12 cellular contexts compared by ENCODE assay signal in genomic region chr5:124825250-124825982, GRCh38.
A peak's percentile ranks its signal among the peaks of the same experiment; 100 is the strongest.
DNase-seq lines count a peak whose midpoint lies in the region; ATAC-seq, FAIRE-seq and TF ChIP-seq lines count a peak whose summit lies in the region.
"Had no signal": no experiment of that assay in that cellular context is flagged by ENCODE, and none has a peak within 500 bp of the region (broad histone marks: within the 10 kb centered on the region; RNA-seq: fewer than 3 reads in every experiment).

No MANE protein-coding gene starts in this region.

- no peaks in the 10 kb centered on the region for H3K9me2 ChIP-seq in PC-3 (replicated peaks; ENCODE audit: low read length)

- no peaks in the 10 kb centered on the region for H3K27me3 ChIP-seq in PC-3 (ENCODE audit: low read length)
- H3K27me3 ChIP-seq: esophagus muscularis mucosa had no signal

- TF ChIP-seq POLR2A in A549 (IDR thresholded peaks at IDR 0.05; ENCODE audit: low read length), result no peak

- H3K27me3 Mint-ChIP-seq in natural killer cell treated with Interleukin-12 subunit alpha and Interleukin-12 subunit beta and Interleukin-15 and Interleukin-18, amount 100 ng/mL, for 72 hours, result peaks cover 0 to 3% of the 10 kb centered on the region in 2 donors
- H3K27me3 Mint-ChIP-seq: activated naive CD4-positive, alpha-beta T cell treated with anti-CD3 and anti-CD28 coated beads, Interleukin-2, amount 50 U/mL, for 24 hours had no signal

- H3K4me2 ChIP-seq in A549 (peak overlapping the region; percentile 14; the same call in 1 of the 3 replicates), PC-3 (ENCODE audit: low read length) (peak overlapping the region; percentile 32; the same call in 1 of the 2 replicates)

- 87% methylated on average over 5 of the region's 5 CpGs for WGBS in A549 (ENCODE audit: missing lambda C conversion rate)

- no peaks in the 10 kb centered on the region for H3K36me3 ChIP-seq in PC-3 (ENCODE audit: low read depth, low read length)
- H3K36me3 ChIP-seq: esophagus muscularis mucosa, prostate gland had no signal

- no peak overlapping the region for H2AFZ ChIP-seq in PC-3 (ENCODE audit: low read length)

- H3K4me3 ChIP-seq in A549 (no peak overlapping the region), PC-3 (ENCODE audit: low read length) (no peak overlapping the region)
- H3K4me3 ChIP-seq: esophagus muscularis mucosa, prostate gland had no signal

- no peak for TF ChIP-seq RAD21 in A549 (conservative IDR thresholded peaks at IDR 0.05 in 1 of 2, IDR thresholded peaks at IDR 0.05 in 1 of 2)

- no peaks in the 10 kb centered on the region for H3K9me3 Mint-ChIP-seq in natural killer cell treated with Interleukin-12 subunit alpha and Interleukin-12 subunit beta and Interleukin-15 and Interleukin-18, amount 100 ng/mL, for 72 hours

- H3K9ac ChIP-seq in PC-3 (ENCODE audit: low read length), result no peak overlapping the region

- H4K20me1 ChIP-seq in PC-3 (ENCODE audit: low read length), result no peaks in the 10 kb centered on the region

- intact Hi-C loops in PC-3 (cut with micrococcal nuclease), result no loop called here

- H3K36me3 Mint-ChIP-seq in natural killer cell treated with Interleukin-12 subunit alpha and Interleukin-12 subunit beta and Interleukin-15 and Interleukin-18, amount 100 ng/mL, for 72 hours, result no peaks in the 10 kb centered on the region
- H3K36me3 Mint-ChIP-seq: activated naive CD4-positive, alpha-beta T cell treated with anti-CD3 and anti-CD28 coated beads, Interleukin-2, amount 50 U/mL, for 24 hours had no signal

- DNase-seq in A549 (ENCODE audit: low read depth in 1 of 2, low spot score in 1 of 2) (no peak), PC-3 (no peak), superior temporal gyrus (ENCODE audit: extremely low spot score) (no peak), AG08395 (ENCODE audit: low spot score) (no peak)
- no peak for DNase-seq in stimulated activated CD4-positive, alpha-beta T cell treated with anti-CD3 and anti-CD28 coated beads, Interleukin-4, amount 100 ng/mL, for 24 hours
- no peak for DNase-seq in natural killer cell treated with Interleukin-12 subunit alpha and Interleukin-12 subunit beta and Interleukin-15 and Interleukin-18, amount 100 ng/mL, for 72 hours (ENCODE audit: low spot score)
- DNase-seq: NK-92 treated with Interleukin-12 subunit alpha and Interleukin-12 subunit beta, amount 100 ng/mL, for 24 hours had no signal

- FAIRE-seq in A549 (lab: Jason Lieb, UNC), result no peak

- BruUV-seq in PC-3 (replicated peaks; lab: Mats Ljungman, UMichigan), result no TSS peak

- POLR2A ChIA-PET in A549 (lab: Yijun Ruan, JAX) (no interaction called here), PC-3 (lab: Charles Lee; ENCODE audit: unreplicated experiment) (interaction anchor here (0.6 kb wide), 1 partner anchor 1517 kb away, joined by 7 read pairs; no protein-coding TSS in a partner anchor)

- H3K27ac ChIP-seq in A549, result peak overlapping the region in 1 of 2 experiments; percentile 24; a peak in 1 of 6 replicates
- H3K27ac ChIP-seq in PC-3 (ENCODE audit: low read length), result no peak overlapping the region
- H3K27ac ChIP-seq: esophagus muscularis mucosa, prostate gland had no signal

- H3K4me1 ChIP-seq in A549, result peaks cover 8% of the 10 kb centered on the region; the same call in 1 of the 3 replicates
- H3K4me1 ChIP-seq in PC-3 (ENCODE audit: insufficient read depth, low read length), result peaks cover 9% of the 10 kb centered on the region; the same call in 1 of the 2 replicates
- H3K4me1 ChIP-seq: prostate gland had no signal

- CTCF ChIA-PET in A549 (lab: Yijun Ruan, JAX) (no interaction called here), PC-3 (lab: Charles Lee) (no interaction called here)

- TF ChIP-seq EP300 in A549 (IDR thresholded peaks at IDR 0.05), result no peak

- ATAC-seq in A549 (no peak), GM19438 (IDR thresholded peaks at IDR 0.05; ENCODE audit: low read depth, unreplicated experiment) (peak; percentile 92), HG02973 (IDR thresholded peaks at IDR 0.05; ENCODE audit: unreplicated experiment) (peak; percentile 84), PC-3 (no peak)
- ATAC-seq in natural killer cell treated with Interleukin-12 subunit alpha and Interleukin-12 subunit beta and Interleukin-15 and Interleukin-18, amount 100 ng/mL, for 72 hours, result no peak

- H3K9me3 ChIP-seq in A549, result no peaks in the 10 kb centered on the region
- H3K9me3 ChIP-seq in PC-3 (ENCODE audit: low read length), result no peaks in the 10 kb centered on the region
- H3K9me3 ChIP-seq: esophagus muscularis mucosa, prostate gland had no signal

- no peaks in the 10 kb centered on the region for H3K79me2 ChIP-seq in PC-3 (ENCODE audit: low read length)

- TF ChIP-seq CTCF in A549 (IDR thresholded peaks at IDR 0.05), result no peak
- no peak for TF ChIP-seq CTCF in PC-3 (conservative IDR thresholded peaks at IDR 0.05; ENCODE audit: low read depth, low read length)

- H3K27ac Mint-ChIP-seq in natural killer cell treated with Interleukin-12 subunit alpha and Interleukin-12 subunit beta and Interleukin-15 and Interleukin-18, amount 100 ng/mL, for 72 hours, result peak overlapping the region in 1 of 2 donors; percentile 64
- H3K27ac Mint-ChIP-seq: activated naive CD4-positive, alpha-beta T cell treated with anti-CD3 and anti-CD28 coated beads, Interleukin-2, amount 50 U/mL, for 24 hours had no signal

- H3F3A ChIP-seq in PC-3 (ENCODE audit: low read length, unreplicated experiment), result no peaks in the 10 kb centered on the region

- H3K4me1 Mint-ChIP-seq in natural killer cell treated with Interleukin-12 subunit alpha and Interleukin-12 subunit beta and Interleukin-15 and Interleukin-18, amount 100 ng/mL, for 72 hours (ENCODE audit: low read depth in 2 of 2), result no peaks in the 10 kb centered on the region
- H3K4me1 Mint-ChIP-seq: activated naive CD4-positive, alpha-beta T cell treated with anti-CD3 and anti-CD28 coated beads, Interleukin-2, amount 50 U/mL, for 24 hours had no signal

- H3K4me3 Mint-ChIP-seq in natural killer cell treated with Interleukin-12 subunit alpha and Interleukin-12 subunit beta and Interleukin-15 and Interleukin-18, amount 100 ng/mL, for 72 hours, result no peak overlapping the region
- H3K4me3 Mint-ChIP-seq: activated naive CD4-positive, alpha-beta T cell treated with anti-CD3 and anti-CD28 coated beads, Interleukin-2, amount 50 U/mL, for 24 hours had no signal

TF ChIP-seq in A549, 52 proteins besides CTCF, POLR2A, EP300 and RAD21:
- 0 out of 4 replicates have a peak, but pooled peaks of 1 of the 2 experiments have one; percentile 3 for TF ChIP-seq CEBPB (IDR thresholded peaks at IDR 0.05)
- no peak for TF ChIP-seq HMGXB4 (CRISPR knock-in tag; IDR thresholded peaks at IDR 0.05; ENCODE audit: borderline replicate concordance)
TF ChIP-seq in A549: peak in this region for 1.

Comparison
In these comparisons a context has a peak if more than half of its experiments do, and no peak if none do; other contexts are left out.
1. ATAC-seq: peak in GM19438 (single experiment) and HG02973 (single experiment); none in A549 (0 of 2), PC-3 (single experiment) and natural killer cell treated with Interleukin-12 subunit alpha and Interleukin-12 subunit beta and Interleukin-15 and Interleukin-18, amount 100 ng/mL, for 72 hours (0 of 2).